ENCODE assay signal across 11 cellular contexts in the genomic region with DNA sequence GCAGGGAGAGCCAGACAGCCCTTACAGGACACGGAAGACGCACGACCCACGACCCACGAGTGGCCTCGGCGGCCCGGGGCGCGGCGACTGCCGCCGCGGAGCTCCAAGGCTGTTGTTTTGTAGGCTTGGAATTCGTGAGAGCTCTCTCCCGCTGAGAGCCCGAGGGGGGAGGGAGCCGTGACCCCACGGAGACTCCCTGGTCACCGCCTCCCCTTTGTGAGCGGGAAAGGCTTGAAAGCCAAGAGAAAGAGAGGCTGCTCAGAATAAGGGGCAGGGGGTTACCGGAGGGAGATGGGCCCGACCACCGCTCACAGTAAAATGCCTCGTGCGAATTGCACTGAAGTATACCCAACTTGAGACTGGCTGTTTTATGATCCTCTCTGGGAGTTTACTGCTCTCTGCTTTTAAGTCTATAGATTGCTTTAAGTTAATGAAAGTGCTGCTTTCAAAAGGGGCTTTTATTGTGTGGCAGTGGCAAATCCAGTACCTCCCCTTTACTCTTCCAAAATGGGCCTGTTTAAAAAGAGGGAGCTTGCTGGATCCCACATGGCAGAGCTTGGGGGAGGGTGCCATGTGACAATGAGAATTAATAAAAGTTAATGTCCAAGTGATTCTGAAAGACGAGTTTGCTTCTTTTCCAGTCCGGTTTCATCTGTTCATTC. TPM values are rescaled to one million over a fixed set of nuclear protein-coding genes. Genes with fewer than 3 reads are reported as not detected.
DNase-seq lines count a peak whose midpoint lies in the region; ATAC-seq and TF ChIP-seq lines count a peak whose summit lies in the region.
"Had no signal": no experiment of that assay in that cellular context is flagged by ENCODE, and none has a peak within 500 bp of the region (broad histone marks: within the 10 kb centered on the region; RNA-seq: fewer than 3 reads in every experiment).

No MANE protein-coding gene starts in this region.

- no peaks in the 10 kb centered on the region for H3K9me3 ChIP-seq in WERI-Rb-1 (ENCODE audit: severe bottlenecking)
- no peaks in the 10 kb centered on the region for H3K9me3 ChIP-seq in mucosa of stomach (ENCODE audit: control insufficient read depth, low read length)
- no peaks in the 10 kb centered on the region for H3K9me3 ChIP-seq in tibial artery

- DNase-seq in WERI-Rb-1 (peak; percentile 40), fibroblast of the aortic adventitia (ENCODE audit: low read depth) (peak; percentile 56), tibial artery (peak; percentile 36 to 75), SHP77 (lab: John Stamatoyannopoulos, UW) (no peak), midbrain (lab: John Stamatoyannopoulos, UW) (no peak)
- DNase-seq in activated CD8-positive, alpha-beta T cell treated with anti-CD3 and anti-CD28 coated beads, Interleukin-2, amount 10 ng/mL, durations not matched to agents 7 days and 5 days = no peak
- DNase-seq: activated gamma-delta T cell treated with Interleukin-2 at 50 U/mL for 16 hours, NCI-H526 treated with DMSO at 0.1 percent for 48 hours had no signal

- no peaks in the 10 kb centered on the region for H3K9me3 Mint-ChIP-seq in activated CD8-positive, alpha-beta T cell treated with anti-CD3 and anti-CD28 coated beads, Interleukin-2, amount 10 ng/mL, durations not matched to agents 7 days and 5 days (ENCODE audit: insufficient read depth)

- H3K4me1 Mint-ChIP-seq in activated CD8-positive, alpha-beta T cell treated with anti-CD3 and anti-CD28 coated beads, Interleukin-2, amount 10 ng/mL, durations not matched to agents 7 days and 5 days (ENCODE audit: low read depth) = peaks cover 24% of the 10 kb centered on the region

- H3K27me3 ChIP-seq in WERI-Rb-1 (ENCODE audit: insufficient read depth, low read depth, severe bottlenecking) = no peaks in the 10 kb centered on the region
- peaks cover 51% of the 10 kb centered on the region for H3K27me3 ChIP-seq in mucosa of stomach (ENCODE audit: control insufficient read depth, insufficient read depth, low read length)
- H3K27me3 ChIP-seq in tibial artery = no peaks in the 10 kb centered on the region

- peaks cover 1% of the 10 kb centered on the region for H3K36me3 Mint-ChIP-seq in activated CD8-positive, alpha-beta T cell treated with anti-CD3 and anti-CD28 coated beads, Interleukin-2, amount 10 ng/mL, durations not matched to agents 7 days and 5 days (ENCODE audit: low read depth)

- H3K27me3 Mint-ChIP-seq in activated CD8-positive, alpha-beta T cell treated with anti-CD3 and anti-CD28 coated beads, Interleukin-2, amount 10 ng/mL, durations not matched to agents 7 days and 5 days (ENCODE audit: low read depth) = peaks cover 76% of the 10 kb centered on the region

- peak overlapping the region; percentile 58 for H3K9ac ChIP-seq in mucosa of stomach (ENCODE audit: low read length)

- H3K4me3 ChIP-seq in WERI-Rb-1 (ENCODE audit: low read depth, low read length) (peak overlapping the region; percentile 76), fibroblast of the aortic adventitia (ENCODE audit: low read depth, low read length) (peak overlapping the region; percentile 81), mucosa of stomach (ENCODE audit: low read length) (no peak overlapping the region), tibial artery (peak overlapping the region; percentile 59 to 65)

- H3K27ac ChIP-seq in WERI-Rb-1 = peak overlapping the region; percentile 69
- peak overlapping the region; percentile 72 to 88 for H3K27ac ChIP-seq in tibial artery

- no peaks in the 10 kb centered on the region for H3K36me3 ChIP-seq in WERI-Rb-1
- no peaks in the 10 kb centered on the region for H3K36me3 ChIP-seq in mucosa of stomach (ENCODE audit: control insufficient read depth, insufficient read depth, low read length)
- no peaks in the 10 kb centered on the region for H3K36me3 ChIP-seq in tibial artery

- H3K4me3 Mint-ChIP-seq in activated CD8-positive, alpha-beta T cell treated with anti-CD3 and anti-CD28 coated beads, Interleukin-2, amount 10 ng/mL, durations not matched to agents 7 days and 5 days = no peak overlapping the region

- no peak overlapping the region for H3K27ac Mint-ChIP-seq in activated CD8-positive, alpha-beta T cell treated with anti-CD3 and anti-CD28 coated beads, Interleukin-2, amount 10 ng/mL, durations not matched to agents 7 days and 5 days

- TF ChIP-seq CTCF in WERI-Rb-1 (IDR thresholded peaks at IDR 0.05; ENCODE audit: low read depth, low read length) (no peak), fibroblast of the aortic adventitia (IDR thresholded peaks at IDR 0.05; ENCODE audit: insufficient read depth, low read length) (no peak), tibial artery (IDR thresholded peaks at IDR 0.05) (no peak)

- intact Hi-C loops in tibial artery (cut with DNase I; ENCODE audit: low total_unique reads) = loop anchor here (10.0 kb wide), 1 partner anchor 237 kb away; no protein-coding TSS in a partner anchor

- H3K4me1 ChIP-seq in mucosa of stomach (ENCODE audit: control insufficient read depth, insufficient read depth, low read length) (peaks cover 11% of the 10 kb centered on the region), tibial artery (peaks cover 0 to 58% (median 44%) of the 10 kb centered on the region in 4 donors)

- POLR2A ChIA-PET in activated CD8-positive, alpha-beta T cell treated with anti-CD3 and anti-CD28 coated beads, Interleukin-2, amount 10 ng/mL, durations not matched to agents 7 days and 5 days (lab: Charles Lee) = no interaction called here

- CTCF ChIA-PET in activated CD8-positive, alpha-beta T cell treated with anti-CD3 and anti-CD28 coated beads, Interleukin-2, amount 10 ng/mL, durations not matched to agents 7 days and 5 days (lab: Charles Lee) = no interaction called here

- ATAC-seq in activated CD8-positive, alpha-beta T cell treated with anti-CD3 and anti-CD28 coated beads, Interleukin-2, amount 10 ng/mL, durations not matched to agents 7 days and 5 days = no peak
- no peak for ATAC-seq in HG03469 (IDR thresholded peaks at IDR 0.05; ENCODE audit: unreplicated experiment)
- ATAC-seq: esophagus mucosa had no signal

RNA-seq across cellular contexts. Expression of gene PKNOX2, which starts 2.9 kb away (rescaled TPM):
- 2.0 and 8.6 TPM in 2 replicates for total RNA-seq in fibroblast of the aortic adventitia (ENCODE audit: low replicate concordance)
- total RNA-seq in activated CD8-positive, alpha-beta T cell treated with anti-CD3 and anti-CD28 coated beads, Interleukin-2, amount 10 ng/mL, durations not matched to agents 7 days and 5 days = not detected

RNA-seq across cellular contexts. Expression of gene TMEM218, which starts 56.0 kb away (rescaled TPM):
- total RNA-seq in fibroblast of the aortic adventitia (ENCODE audit: low replicate concordance) = 9.2 and 35.1 TPM in 2 replicates
- 10 to 100 TPM; 14.9 to 17.4 TPM for total RNA-seq in activated CD8-positive, alpha-beta T cell treated with anti-CD3 and anti-CD28 coated beads, Interleukin-2, amount 10 ng/mL, durations not matched to agents 7 days and 5 days

Comparison
In these comparisons a context has a peak if more than half of its experiments do, and no peak if none do; other contexts are left out.
1. DNase-seq: peak in WERI-Rb-1 (single experiment), fibroblast of the aortic adventitia (single experiment) and tibial artery (2 of 2); none in SHP77 (0 of 2), activated CD8-positive, alpha-beta T cell treated with anti-CD3 and anti-CD28 coated beads, Interleukin-2, amount 10 ng/mL, durations not matched to agents 7 days and 5 days (single experiment) and midbrain (single experiment).